2 cellular contexts compared by ENCODE assay signal in genomic region chr4:153831236-153831635, GRCh38.
TF ChIP-seq lines count a peak whose summit lies in the region.

No MANE protein-coding gene starts in this region.

TF ChIP-seq in HepG2, 621 proteins besides CTCF, POLR2A, EP300 and RAD21:
- TF ChIP-seq MAFK (conservative IDR thresholded peaks at IDR 0.05 in 1 of 2, IDR thresholded peaks at IDR 0.05 in 1 of 2; ENCODE audit: low read length in 2 of 2) (peak; percentile 56 to 77), ATF4 (CRISPR knock-in tag; IDR thresholded peaks at IDR 0.05) (no peak), MAFF (IDR thresholded peaks at IDR 0.05; ENCODE audit: low read depth, low read length) (peak; percentile 65), MYNN (CRISPR knock-in tag; IDR thresholded peaks at IDR 0.05; ENCODE audit: low read depth) (no peak)
- TF ChIP-seq, protein P1, sequence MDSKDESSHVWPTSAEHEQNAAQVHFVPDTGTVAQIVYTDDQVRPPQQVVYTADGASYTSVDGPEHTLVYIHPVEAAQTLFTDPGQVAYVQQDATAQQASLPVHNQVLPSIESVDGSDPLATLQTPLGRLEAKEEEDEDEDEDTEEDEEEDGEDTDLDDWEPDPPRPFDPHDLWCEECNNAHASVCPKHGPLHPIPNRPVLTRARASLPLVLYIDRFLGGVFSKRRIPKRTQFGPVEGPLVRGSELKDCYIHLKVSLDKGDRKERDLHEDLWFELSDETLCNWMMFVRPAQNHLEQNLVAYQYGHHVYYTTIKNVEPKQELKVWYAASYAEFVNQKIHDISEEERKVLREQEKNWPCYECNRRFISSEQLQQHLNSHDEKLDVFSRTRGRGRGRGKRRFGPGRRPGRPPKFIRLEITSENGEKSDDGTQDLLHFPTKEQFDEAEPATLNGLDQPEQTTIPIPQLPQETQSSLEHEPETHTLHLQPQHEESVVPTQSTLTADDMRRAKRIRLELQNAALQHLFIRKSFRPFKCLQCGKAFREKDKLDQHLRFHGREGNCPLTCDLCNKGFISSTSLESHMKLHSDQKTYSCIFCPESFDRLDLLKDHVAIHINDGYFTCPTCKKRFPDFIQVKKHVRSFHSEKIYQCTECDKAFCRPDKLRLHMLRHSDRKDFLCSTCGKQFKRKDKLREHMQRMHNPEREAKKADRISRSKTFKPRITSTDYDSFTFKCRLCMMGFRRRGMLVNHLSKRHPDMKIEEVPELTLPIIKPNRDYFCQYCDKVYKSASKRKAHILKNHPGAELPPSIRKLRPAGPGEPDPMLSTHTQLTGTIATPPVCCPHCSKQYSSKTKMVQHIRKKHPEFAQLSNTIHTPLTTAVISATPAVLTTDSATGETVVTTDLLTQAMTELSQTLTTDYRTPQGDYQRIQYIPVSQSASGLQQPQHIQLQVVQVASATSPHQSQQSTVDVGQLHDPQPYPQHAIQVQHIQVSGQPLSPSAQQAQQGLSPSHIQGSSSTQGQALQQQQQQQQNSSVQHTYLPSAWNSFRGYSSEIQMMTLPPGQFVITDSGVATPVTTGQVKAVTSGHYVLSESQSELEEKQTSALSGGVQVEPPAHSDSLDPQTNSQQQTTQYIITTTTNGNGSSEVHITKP (CRISPR knock-in tag; IDR thresholded peaks at IDR 0.05; ENCODE audit: low read depth), result no peak

TF ChIP-seq in H1, 55 proteins besides CTCF, POLR2A, EP300 and RAD21:
- TF ChIP-seq PHF8 (conservative IDR thresholded peaks at IDR 0.05; ENCODE audit: low read depth, low read length) (no peak), TCF12 (IDR thresholded peaks at IDR 0.05; ENCODE audit: low read depth, low read length) (no peak), KDM4A (IDR thresholded peaks at IDR 0.05; ENCODE audit: low read depth, low read length, severe bottlenecking) (no peak), NANOG (IDR thresholded peaks at IDR 0.05; ENCODE audit: insufficient read depth, low read depth, low read length, poor library complexity, severe bottlenecking) (no peak), SUZ12 (IDR thresholded peaks at IDR 0.05; ENCODE audit: low read length) (no peak), ATF2 (IDR thresholded peaks at IDR 0.05; ENCODE audit: low read length) (no peak), KDM5A (IDR thresholded peaks at IDR 0.05; ENCODE audit: low read length) (no peak), CHD7 (IDR thresholded peaks at IDR 0.05; ENCODE audit: insufficient replicate concordance, low read length) (no peak), SAP30 (IDR thresholded peaks at IDR 0.05; ENCODE audit: insufficient read depth, insufficient replicate concordance, low read length) (no peak), CTBP2 (IDR thresholded peaks at IDR 0.05; ENCODE audit: borderline replicate concordance, insufficient read depth, insufficient read length, low read length) (no peak), CHD2 (IDR thresholded peaks at IDR 0.05; ENCODE audit: low read length) (no peak), NRF1 (IDR thresholded peaks at IDR 0.05; ENCODE audit: low read depth, low read length) (no peak), POLR2AphosphoS5 (IDR thresholded peaks at IDR 0.05; ENCODE audit: low read depth, low read length) (no peak)
